ENCODE assay signal across 21 cellular contexts in the genomic region with DNA sequence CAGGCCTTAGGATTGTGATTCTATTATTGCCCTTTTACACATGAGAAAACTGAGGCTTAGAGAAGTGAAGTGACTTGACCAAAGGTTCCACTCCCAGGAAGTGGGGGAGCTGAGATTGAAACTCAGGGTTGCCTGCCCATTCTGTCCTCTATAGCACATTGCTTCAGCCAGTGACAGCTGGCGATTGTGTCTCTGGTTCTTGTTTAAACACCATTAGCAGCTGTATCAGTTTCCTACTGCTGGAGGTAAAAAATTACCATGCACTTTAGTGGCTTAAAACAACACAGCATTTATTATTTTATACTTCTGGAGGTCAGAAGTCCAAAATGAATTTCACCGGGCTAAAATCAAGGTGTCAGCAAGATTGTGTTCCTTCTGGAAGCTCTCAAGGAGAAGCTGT.
DNase-seq lines count a peak whose midpoint lies in the region; ATAC-seq lines count a peak whose summit lies in the region.
"Had no signal": no experiment of that assay in that cellular context is flagged by ENCODE, and none has a peak within 500 bp of the region (broad histone marks: within the 10 kb centered on the region; RNA-seq: fewer than 3 reads in every experiment).

No MANE protein-coding gene starts in this region.

- H3K36me3 ChIP-seq in SJCRH30: no peaks in the 10 kb centered on the region
- H3K36me3 ChIP-seq: BE2C had no signal

- no peak overlapping the region for H3K4me3 ChIP-seq in SJCRH30
- no peak overlapping the region for H3K4me3 ChIP-seq in right cardiac atrium (ENCODE audit: low read length)
- H3K4me3 ChIP-seq: PC-9 had no signal

- H3K27ac ChIP-seq in SJCRH30: no peak overlapping the region
- H3K27ac ChIP-seq in caudate nucleus (ENCODE audit: low read depth, low read length): no peak overlapping the region
- no peak overlapping the region for H3K27ac ChIP-seq in right cardiac atrium (ENCODE audit: low read length)
- H3K27ac ChIP-seq: HL-60, KMS-11, PC-9 had no signal

- intact Hi-C loops in left colon (cut with DNase I, micrococcal nuclease): no loop called here
- intact Hi-C loops in right cardiac atrium (cut with DNase I): no loop called here

- H3K4me1 ChIP-seq in SJCRH30 (peaks cover 29% of the 10 kb centered on the region), right cardiac atrium (ENCODE audit: control insufficient read depth, insufficient read depth, low read length) (peaks cover 1% of the 10 kb centered on the region)
- H3K4me1 ChIP-seq: BE2C had no signal

- WGBS in right cardiac atrium: 83% methylated on average over 2 of the region's 2 CpGs

- peak; percentile 16 for DNase-seq in DMS53 (lab: John Stamatoyannopoulos, UW)
- no peak for DNase-seq in DMS53 treated with DMSO at 0.1 percent for 48 hours (lab: John Stamatoyannopoulos, UW; ENCODE audit: unreplicated experiment)
- DNase-seq in SJCRH30: peak; percentile 16 to 47
- DNase-seq in left colon: no peak
- no peak for DNase-seq in caudate nucleus (lab: John Stamatoyannopoulos, UW)
- DNase-seq in right cardiac atrium: no peak
- DNase-seq: 8988T, ACHN, BE2C, DMS79, EL, GDM1, MM.1S, NCI-H2029, NCI-H524, NCI-H748 treated with DMSO at 0.1 percent for 48 hours, Right ventricle myocardium superior had no signal

- H3K27me3 ChIP-seq in SJCRH30: no peaks in the 10 kb centered on the region
- H3K27me3 ChIP-seq in right cardiac atrium (ENCODE audit: control insufficient read depth, insufficient read depth): no peaks in the 10 kb centered on the region
- H3K27me3 ChIP-seq: BE2C had no signal

- peak; percentile 81 for ATAC-seq in left colon
- ATAC-seq in GM19023 (IDR thresholded peaks at IDR 0.05; ENCODE audit: unreplicated experiment): no peak
- no peak for ATAC-seq in right cardiac atrium

- H3K9me3 ChIP-seq in SJCRH30 (replicated peaks): no peaks in the 10 kb centered on the region
- no peaks in the 10 kb centered on the region for H3K9me3 ChIP-seq in right cardiac atrium (ENCODE audit: control insufficient read depth, low read length)
- H3K9me3 ChIP-seq: BE2C had no signal

Comparison
In these comparisons a context has a peak if more than half of its experiments do, and no peak if none do; other contexts are left out.
1. DNase-seq: peak in DMS53 (single experiment) and SJCRH30 (2 of 2); none in DMS53 treated with DMSO at 0.1 percent for 48 hours (single experiment), left colon (0 of 2), caudate nucleus (0 of 61) and right cardiac atrium (0 of 3).